In the genomic region with DNA sequence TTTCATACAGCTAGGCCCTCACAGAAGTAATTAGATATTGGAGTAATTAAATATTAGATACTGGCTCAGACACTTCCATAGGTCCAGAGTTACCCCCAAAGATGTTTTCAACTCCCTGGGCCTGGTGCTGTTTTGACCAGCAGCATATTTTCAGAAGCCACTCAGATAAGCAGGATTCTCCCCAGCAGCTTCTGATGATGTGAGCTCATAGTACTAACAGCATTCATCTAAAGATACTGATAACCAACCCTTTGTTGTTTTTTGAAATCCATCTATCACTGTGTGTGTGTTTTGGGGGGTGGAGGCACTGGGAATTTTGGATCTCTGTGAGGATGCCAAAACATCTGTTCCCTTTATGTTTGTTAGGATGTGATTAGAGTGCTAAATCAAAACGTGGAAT, we compare ENCODE assay signal across 18 cellular contexts. TPM values are rescaled to one million over a fixed set of nuclear protein-coding genes. Genes with fewer than 3 reads are reported as not detected.
DNase-seq lines count a peak whose midpoint lies in the region; ATAC-seq and TF ChIP-seq lines count a peak whose summit lies in the region.
"Had no signal": no experiment of that assay in that cellular context is flagged by ENCODE, and none has a peak within 500 bp of the region (broad histone marks: within the 10 kb centered on the region; RNA-seq: fewer than 3 reads in every experiment).

No MANE protein-coding gene starts in this region.

- H3K79me2 ChIP-seq in hepatocyte = no peaks in the 10 kb centered on the region

- no peak overlapping the region for H2AFZ ChIP-seq in hepatocyte
- H2AFZ ChIP-seq: GM23248 had no signal

- no peaks in the 10 kb centered on the region for H3K9me2 ChIP-seq in hepatocyte (replicated peaks; ENCODE audit: insufficient read depth)

- WGBS in hepatocyte (ENCODE audit: low lambda C conversion rate, missing lambda C conversion rate) = 46% methylated on average over 1 of the region's 1 CpG

- H3K4me3 ChIP-seq in cardiac muscle cell (no peak overlapping the region), fibroblast of the aortic adventitia (ENCODE audit: low read depth, low read length) (no peak overlapping the region), hepatocyte (no peak overlapping the region)
- H3K4me3 ChIP-seq: BLaER1 treated with 17β-estradiol and CSF1 and Interleukin-3, amounts not matched to agents 10 nM and 100 nM; GM23248 had no signal

- peak in 1 of 2 donors; percentile 19 for DNase-seq in cardiac muscle cell (ENCODE audit: low read depth in 1 of 2, low spot score in 1 of 2)
- DNase-seq in Right ventricle myocardium superior = no peak
- DNase-seq in astrocyte of the hippocampus (ENCODE audit: low read depth, low spot score) = peak; percentile 7
- DNase-seq in fibroblast of the aortic adventitia (ENCODE audit: low read depth) = peak; percentile 18
- DNase-seq in hepatocyte (ENCODE audit: low spot score) = no peak
- DNase-seq in iPS-NIHi7 (ENCODE audit: extremely low spot score) = no peak
- DNase-seq: ACHN; Calu3; CD4-positive, CD25-positive, alpha-beta regulatory T cell; DMS153; DMS79 treated with DMSO at 0.1 percent for 48 hours; EL; GM23248; H9 had no signal

- H4K20me1 ChIP-seq in hepatocyte (ENCODE audit: insufficient read depth, poor library complexity, severe bottlenecking) = no peaks in the 10 kb centered on the region
- H4K20me1 ChIP-seq: BLaER1 treated with 17β-estradiol and CSF1 and Interleukin-3, amounts not matched to agents 10 nM and 100 nM had no signal

- no peak overlapping the region for H3K4me2 ChIP-seq in hepatocyte
- H3K4me2 ChIP-seq: BLaER1 treated with 17β-estradiol and CSF1 and Interleukin-3, amounts not matched to agents 10 nM and 100 nM had no signal

- H3K27me3 ChIP-seq in cardiac muscle cell (no peaks in the 10 kb centered on the region), hepatocyte (no peaks in the 10 kb centered on the region)
- H3K27me3 ChIP-seq: BLaER1 treated with 17β-estradiol and CSF1 and Interleukin-3, amounts not matched to agents 10 nM and 100 nM had no signal

- H3K9me3 ChIP-seq in cardiac muscle cell (ENCODE audit: low read depth) (no peaks in the 10 kb centered on the region), hepatocyte (ENCODE audit: low read depth) (no peaks in the 10 kb centered on the region)
- H3K9me3 ChIP-seq: BLaER1 treated with 17β-estradiol and CSF1 and Interleukin-3, amounts not matched to agents 10 nM and 100 nM had no signal

- intact Hi-C loops in Right ventricle myocardium superior (cut with DNase I) = no loop called here

- ATAC-seq in Right ventricle myocardium superior (ENCODE audit: poor library complexity) (no peak), HG03521 (IDR thresholded peaks at IDR 0.05; ENCODE audit: unreplicated experiment) (no peak)
- ATAC-seq: HepG2 had no signal

- H3K27ac ChIP-seq in cardiac muscle cell (peak overlapping the region; percentile 42), hepatocyte (no peak overlapping the region)
- H3K27ac ChIP-seq: BLaER1 treated with 17β-estradiol and CSF1 and Interleukin-3, amounts not matched to agents 10 nM and 100 nM; GM23248 had no signal

- H3K36me3 ChIP-seq in cardiac muscle cell = no peaks in the 10 kb centered on the region
- H3K36me3 ChIP-seq in hepatocyte (replicated peaks; ENCODE audit: insufficient read depth, low read depth) = no peaks in the 10 kb centered on the region

- H3K4me1 ChIP-seq in cardiac muscle cell (ENCODE audit: low read depth) (no peaks in the 10 kb centered on the region), hepatocyte (ENCODE audit: insufficient read depth) (no peaks in the 10 kb centered on the region)
- H3K4me1 ChIP-seq: BLaER1 treated with 17β-estradiol and CSF1 and Interleukin-3, amounts not matched to agents 10 nM and 100 nM had no signal

- TF ChIP-seq CTCF in cardiac muscle cell (IDR thresholded peaks at IDR 0.05; ENCODE audit: low read depth, low read length) (no peak), fibroblast of the aortic adventitia (IDR thresholded peaks at IDR 0.05; ENCODE audit: insufficient read depth, low read length) (no peak), hepatocyte (IDR thresholded peaks at IDR 0.05; ENCODE audit: poor library complexity) (no peak)

RNA-seq across cellular contexts. Expression of a gene that starts 52.7 kb away (rescaled TPM):
- total RNA-seq in cardiac muscle cell (15.6 and 22.2 TPM in 2 replicates), Right ventricle myocardium superior (17.8 TPM), fibroblast of the aortic adventitia (ENCODE audit: low replicate concordance) (32.3 and 50.0 TPM in 2 replicates), hepatocyte (32.5 and 32.7 TPM in 2 replicates)
- polyA plus RNA-seq in cardiac muscle cell (10.0 and 14.9 TPM in 2 replicates), hepatocyte (10.4 and 10.5 TPM in 2 replicates)

RNA-seq across cellular contexts. Expression of a gene that starts 58.6 kb away (rescaled TPM):
- total RNA-seq in cardiac muscle cell (not detected in 2 replicates), Right ventricle myocardium superior (not detected), fibroblast of the aortic adventitia (ENCODE audit: low replicate concordance) (not detected in 2 replicates), hepatocyte (15.7 and 19.8 TPM in 2 replicates)
- polyA plus RNA-seq in cardiac muscle cell (not detected in 2 replicates), hepatocyte (14.0 and 15.0 TPM in 2 replicates)
- total RNA-seq: A172; Calu3; CD4-positive, CD25-positive, alpha-beta regulatory T cell; GM23248; H9; HepG2 had no signal
- polyA plus RNA-seq: CD4-positive, CD25-positive, alpha-beta regulatory T cell; GM23248; HepG2 had no signal

Comparison
In these comparisons a context has a peak if more than half of its experiments do, and no peak if none do; other contexts are left out.
1. DNase-seq: peak in astrocyte of the hippocampus (single experiment) and fibroblast of the aortic adventitia (single experiment); none in Right ventricle myocardium superior (single experiment), hepatocyte (single experiment) and iPS-NIHi7 (single experiment).
2. RNA of a gene that starts 58.6 kb away (total RNA-seq): 15.7 to 19.8 TPM in hepatocyte; not detected in fibroblast of the aortic adventitia, not detected in Right ventricle myocardium superior (single experiment) and not detected in cardiac muscle cell; every median in the first group is over 10 times any median in the second.